In the genomic region with DNA sequence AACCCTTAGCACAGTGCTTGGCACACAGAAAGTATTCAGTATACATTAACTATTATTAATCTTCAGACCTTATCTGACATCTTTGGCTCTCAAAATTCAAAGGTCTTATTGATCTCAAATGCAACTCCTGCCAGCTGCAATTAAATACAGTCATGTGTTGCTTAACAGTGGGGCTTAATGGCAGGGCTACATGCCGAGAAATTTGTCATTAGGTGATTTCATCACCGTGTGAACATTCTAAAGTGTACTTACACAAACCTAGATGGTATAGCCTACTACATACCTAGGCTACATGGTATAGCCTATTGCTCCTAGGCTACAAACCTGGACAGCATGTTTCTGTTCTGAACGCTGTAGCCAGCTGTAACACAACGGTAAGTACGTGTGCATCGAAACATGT, we compare ENCODE assay signal across 17 cellular contexts.
DNase-seq lines count a peak whose midpoint lies in the region; ATAC-seq, FAIRE-seq and TF ChIP-seq lines count a peak whose summit lies in the region.
"Had no signal": no experiment of that assay in that cellular context is flagged by ENCODE, and none has a peak within 500 bp of the region (broad histone marks: within the 10 kb centered on the region; RNA-seq: fewer than 3 reads in every experiment).

No MANE protein-coding gene starts in this region.

- no peak for FAIRE-seq in astrocyte (lab: Jason Lieb, UNC)

- H2AFZ ChIP-seq in astrocyte (ENCODE audit: low read depth, low read length): no peak overlapping the region

- H3K4me1 Mint-ChIP-seq in astrocyte (ENCODE audit: low read depth, unreplicated experiment): peaks cover 12% of the 10 kb centered on the region
- H3K4me1 Mint-ChIP-seq in activated CD8-positive, alpha-beta T cell treated with anti-CD3 and anti-CD28 coated beads, Interleukin-2, amount 10 ng/mL, durations not matched to agents 7 days and 5 days (ENCODE audit: low read depth): no peaks in the 10 kb centered on the region
- H3K4me1 Mint-ChIP-seq in activated CD4-positive, alpha-beta T cell treated with anti-CD3 and anti-CD28 coated beads, Interleukin-2, amount 10 ng/mL, durations not matched to agents 7 days and 5 days: no peaks in the 10 kb centered on the region

- H3K27ac ChIP-seq in astrocyte (ENCODE audit: low read depth, low read length) (no peak overlapping the region), left lung (no peak overlapping the region)
- H3K27ac ChIP-seq: 22Rv1 had no signal

- ATAC-seq in activated CD8-positive, alpha-beta T cell treated with anti-CD3 and anti-CD28 coated beads, Interleukin-2, amount 10 ng/mL, durations not matched to agents 7 days and 5 days: no peak
- ATAC-seq in left lung: no peak

- H3K4me1 ChIP-seq in astrocyte (ENCODE audit: insufficient read depth, low read length): no peaks in the 10 kb centered on the region
- no peaks in the 10 kb centered on the region for H3K4me1 ChIP-seq in left lung

- CTCF ChIA-PET in activated CD8-positive, alpha-beta T cell treated with anti-CD3 and anti-CD28 coated beads, Interleukin-2, amount 10 ng/mL, durations not matched to agents 7 days and 5 days (lab: Charles Lee): no interaction called here
- CTCF ChIA-PET in activated CD4-positive, alpha-beta T cell treated with anti-CD3 and anti-CD28 coated beads, Interleukin-2, amount 10 ng/mL, durations not matched to agents 7 days and 5 days (lab: Charles Lee): no interaction called here

- H3K4me2 ChIP-seq in astrocyte (ENCODE audit: low read length): no peak overlapping the region

- H3K9me3 Mint-ChIP-seq in astrocyte (ENCODE audit: unreplicated experiment): peaks cover 8% of the 10 kb centered on the region
- H3K9me3 Mint-ChIP-seq in activated CD8-positive, alpha-beta T cell treated with anti-CD3 and anti-CD28 coated beads, Interleukin-2, amount 10 ng/mL, durations not matched to agents 7 days and 5 days (ENCODE audit: insufficient read depth): peaks cover 8% of the 10 kb centered on the region
- H3K9me3 Mint-ChIP-seq in activated CD4-positive, alpha-beta T cell treated with anti-CD3 and anti-CD28 coated beads, Interleukin-2, amount 10 ng/mL, durations not matched to agents 7 days and 5 days: peaks cover 3% of the 10 kb centered on the region

- no peaks in the 10 kb centered on the region for H4K20me1 ChIP-seq in astrocyte (ENCODE audit: insufficient read depth, low read length)

- intact Hi-C loops in left lung (cut with DNase I): no loop called here

- peak; percentile 29 to 40 for DNase-seq in NOMO-1 (lab: John Stamatoyannopoulos, UW; ENCODE audit: unreplicated experiment in 2 of 2)
- no peak for DNase-seq in NOMO-1 treated with dmso at 0.1 percent for 144 hours (lab: John Stamatoyannopoulos, UW; ENCODE audit: unreplicated experiment)
- DNase-seq in astrocyte (ENCODE audit: low read depth): no peak
- peak; percentile 15 for DNase-seq in glomerular visceral epithelial cell (ENCODE audit: extremely low spot score)
- DNase-seq in activated CD8-positive, alpha-beta T cell treated with anti-CD3 and anti-CD28 coated beads, Interleukin-2, amount 10 ng/mL, durations not matched to agents 7 days and 5 days: no peak
- DNase-seq in left lung: no peak
- no peak for DNase-seq in activated CD4-positive, alpha-beta T cell treated with anti-CD3 and anti-CD28 coated beads, Interleukin-2, amount 10 ng/mL, durations not matched to agents 7 days and 5 days
- DNase-seq in NCI-H1417 (lab: John Stamatoyannopoulos, UW): no peak
- DNase-seq: C1 segment of cervical spinal cord, DMS153, NCI-H1048, NCI-H1694 treated with DMSO at 0.1 percent for 48 hours, NCI-H774, OCI-M1, RPMI8226 had no signal

- H3K36me3 Mint-ChIP-seq in astrocyte (ENCODE audit: low read depth, unreplicated experiment): no peaks in the 10 kb centered on the region
- no peaks in the 10 kb centered on the region for H3K36me3 Mint-ChIP-seq in activated CD8-positive, alpha-beta T cell treated with anti-CD3 and anti-CD28 coated beads, Interleukin-2, amount 10 ng/mL, durations not matched to agents 7 days and 5 days (ENCODE audit: low read depth)
- no peaks in the 10 kb centered on the region for H3K36me3 Mint-ChIP-seq in activated CD4-positive, alpha-beta T cell treated with anti-CD3 and anti-CD28 coated beads, Interleukin-2, amount 10 ng/mL, durations not matched to agents 7 days and 5 days (ENCODE audit: low read depth)

- POLR2A ChIA-PET in activated CD8-positive, alpha-beta T cell treated with anti-CD3 and anti-CD28 coated beads, Interleukin-2, amount 10 ng/mL, durations not matched to agents 7 days and 5 days (lab: Charles Lee): no interaction called here
- POLR2A ChIA-PET in activated CD4-positive, alpha-beta T cell treated with anti-CD3 and anti-CD28 coated beads, Interleukin-2, amount 10 ng/mL, durations not matched to agents 7 days and 5 days (lab: Charles Lee): no interaction called here

- TF ChIP-seq CTCF in astrocyte (IDR thresholded peaks at IDR 0.05; ENCODE audit: insufficient read depth, low read depth, low read length) (no peak), left lung (IDR thresholded peaks at IDR 0.05) (no peak)

- H3K9me3 ChIP-seq in astrocyte (ENCODE audit: insufficient read depth, low read depth, low read length) (no peaks in the 10 kb centered on the region), left lung (peaks cover 0 to 10% of the 10 kb centered on the region in 2 donors)
- H3K9me3 ChIP-seq: HAP-1 had no signal

- peaks cover 2% of the 10 kb centered on the region for H3K27me3 ChIP-seq in astrocyte (ENCODE audit: insufficient read depth, low read length)
- no peaks in the 10 kb centered on the region for H3K27me3 ChIP-seq in left lung

- no peaks in the 10 kb centered on the region for H3K79me2 ChIP-seq in astrocyte (ENCODE audit: insufficient read depth, low read length)

- H3K4me3 ChIP-seq in astrocyte (ENCODE audit: insufficient read depth, low read depth, low read length) (no peak overlapping the region), left lung (no peak overlapping the region)
- H3K4me3 ChIP-seq: HAP-1 had no signal

- H3K27me3 Mint-ChIP-seq in astrocyte (ENCODE audit: low read depth, unreplicated experiment): no peaks in the 10 kb centered on the region
- H3K27me3 Mint-ChIP-seq in activated CD8-positive, alpha-beta T cell treated with anti-CD3 and anti-CD28 coated beads, Interleukin-2, amount 10 ng/mL, durations not matched to agents 7 days and 5 days (ENCODE audit: low read depth): no peaks in the 10 kb centered on the region
- H3K27me3 Mint-ChIP-seq in activated CD4-positive, alpha-beta T cell treated with anti-CD3 and anti-CD28 coated beads, Interleukin-2, amount 10 ng/mL, durations not matched to agents 7 days and 5 days: peaks cover 4% of the 10 kb centered on the region

- H3K4me3 Mint-ChIP-seq in astrocyte (ENCODE audit: unreplicated experiment): no peak overlapping the region
- H3K4me3 Mint-ChIP-seq in activated CD8-positive, alpha-beta T cell treated with anti-CD3 and anti-CD28 coated beads, Interleukin-2, amount 10 ng/mL, durations not matched to agents 7 days and 5 days: no peak overlapping the region
- H3K4me3 Mint-ChIP-seq in activated CD4-positive, alpha-beta T cell treated with anti-CD3 and anti-CD28 coated beads, Interleukin-2, amount 10 ng/mL, durations not matched to agents 7 days and 5 days: no peak overlapping the region

- peak overlapping the region; percentile 49 for H3K27ac Mint-ChIP-seq in astrocyte (ENCODE audit: unreplicated experiment)
- no peak overlapping the region for H3K27ac Mint-ChIP-seq in activated CD8-positive, alpha-beta T cell treated with anti-CD3 and anti-CD28 coated beads, Interleukin-2, amount 10 ng/mL, durations not matched to agents 7 days and 5 days
- H3K27ac Mint-ChIP-seq in activated CD4-positive, alpha-beta T cell treated with anti-CD3 and anti-CD28 coated beads, Interleukin-2, amount 10 ng/mL, durations not matched to agents 7 days and 5 days: no peak overlapping the region

- no peak overlapping the region for H3K9ac ChIP-seq in astrocyte (ENCODE audit: low read length)

- H3K36me3 ChIP-seq in astrocyte (ENCODE audit: insufficient read depth, low read length): no peaks in the 10 kb centered on the region
- no peaks in the 10 kb centered on the region for H3K36me3 ChIP-seq in left lung
- H3K36me3 ChIP-seq: HAP-1 had no signal

Comparison
In these comparisons a context has a peak if more than half of its experiments do, and no peak if none do; other contexts are left out.
1. DNase-seq: peak in NOMO-1 (2 of 2) and glomerular visceral epithelial cell (single experiment); none in NOMO-1 treated with dmso at 0.1 percent for 144 hours (single experiment), astrocyte (single experiment), activated CD8-positive, alpha-beta T cell treated with anti-CD3 and anti-CD28 coated beads, Interleukin-2, amount 10 ng/mL, durations not matched to agents 7 days and 5 days (single experiment), left lung (0 of 2), activated CD4-positive, alpha-beta T cell treated with anti-CD3 and anti-CD28 coated beads, Interleukin-2, amount 10 ng/mL, durations not matched to agents 7 days and 5 days (single experiment) and NCI-H1417 (0 of 3).